Comparison of ENCODE assay signal across 8 cellular contexts in the genomic region with DNA sequence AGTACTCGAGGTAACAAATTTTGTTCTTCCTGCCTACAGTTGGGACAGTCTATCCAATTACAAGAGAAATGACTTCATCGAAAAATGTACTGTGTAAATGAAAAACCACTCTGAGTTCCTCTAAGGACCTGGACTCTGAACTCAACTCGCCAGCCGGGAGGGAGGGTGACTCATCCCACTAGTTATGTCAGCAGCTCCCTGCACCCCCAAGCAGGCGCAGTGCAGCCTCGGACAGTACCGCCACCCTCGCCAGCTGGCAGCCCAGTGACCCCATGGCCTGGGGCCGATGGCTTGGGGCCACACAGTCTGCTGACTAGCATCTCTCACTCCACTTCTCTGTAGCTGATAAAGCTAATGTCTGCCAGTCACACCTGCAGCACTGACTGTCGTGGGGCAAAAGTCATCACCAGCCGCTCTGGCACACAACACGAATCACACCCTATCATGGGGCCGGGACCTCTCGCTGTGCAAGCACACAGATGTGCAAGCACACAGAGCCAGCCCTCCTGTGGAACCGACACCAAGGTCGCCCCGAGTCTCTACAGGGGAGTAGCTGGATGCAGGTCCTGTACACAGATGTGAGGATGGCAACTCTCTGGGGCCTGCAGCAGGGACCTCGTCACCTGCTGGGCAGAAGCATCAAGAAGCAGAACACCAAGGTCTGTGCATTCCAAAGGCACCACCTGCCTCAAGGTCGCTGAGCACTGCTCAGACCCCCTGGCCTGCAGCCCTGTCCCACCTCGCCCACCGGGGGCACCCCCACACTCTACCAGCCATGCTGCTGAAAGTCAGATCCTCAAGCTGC. TPM values are rescaled to one million over a fixed set of nuclear protein-coding genes. Genes with fewer than 3 reads are reported as not detected.
A peak's percentile ranks its signal among the peaks of the same experiment; 100 is the strongest.
DNase-seq lines count a peak whose midpoint lies in the region; ATAC-seq and TF ChIP-seq lines count a peak whose summit lies in the region.

No MANE protein-coding gene starts in this region.

- intact Hi-C loops in aorta (cut with DNase I): no loop called here

- ATAC-seq in aorta (ENCODE audit: low FRiP score) (peak; percentile 95), HG02870 (IDR thresholded peaks at IDR 0.05; ENCODE audit: unreplicated experiment) (no peak), HG03108 (IDR thresholded peaks at IDR 0.05; ENCODE audit: unreplicated experiment) (no peak)

- H3K4me1 ChIP-seq in aorta (ENCODE audit: control insufficient read depth in 1 of 2, insufficient read depth in 2 of 2, low read length in 2 of 2): peaks cover 0 to 2% of the 10 kb centered on the region in 2 donors

- H3K27ac ChIP-seq in C4-2B (peak overlapping the region; percentile 45), aorta (ENCODE audit: low read depth in 1 of 2, low read length in 2 of 2) (peak overlapping the region; percentile 68 to 94)

- H3K4me1 Mint-ChIP-seq in activated naive CD4-positive, alpha-beta T cell treated with anti-CD3 and anti-CD28 coated beads, Interleukin-2, amount 10 ng/mL, durations not matched to agents 7 days and 5 days: peaks cover 60% of the 10 kb centered on the region

- 13 to 18% methylated on average over 21 of the region's 21 CpGs for WGBS in aorta, 2 donors

- H3K9me3 ChIP-seq in aorta (ENCODE audit: control insufficient read depth, low read length): no peaks in the 10 kb centered on the region

- DNase-seq in MV-4-11 (lab: John Stamatoyannopoulos, UW): peak; percentile 91
- DNase-seq in activated naive CD4-positive, alpha-beta T cell treated with anti-CD3 and anti-CD28 coated beads, Interleukin-2, amount 10 ng/mL, durations not matched to agents 7 days and 5 days: no peak
- peak; percentile 74 for DNase-seq in foreskin melanocyte
- peak; percentile 91 for DNase-seq in non-pigmented ciliary epithelial cell (ENCODE audit: low read depth)
- DNase-seq in aorta: peak; percentile 96

- peak overlapping the region; percentile 5 for H3K27ac Mint-ChIP-seq in activated naive CD4-positive, alpha-beta T cell treated with anti-CD3 and anti-CD28 coated beads, Interleukin-2, amount 10 ng/mL, durations not matched to agents 7 days and 5 days

- H3K36me3 ChIP-seq in aorta (ENCODE audit: control insufficient read depth in 1 of 2, insufficient read depth in 2 of 2, low read length in 1 of 2): peaks cover 0 to 4% of the 10 kb centered on the region in 2 donors

- CTCF ChIA-PET in activated naive CD4-positive, alpha-beta T cell treated with anti-CD3 and anti-CD28 coated beads, Interleukin-2, amount 10 ng/mL, durations not matched to agents 7 days and 5 days (lab: Charles Lee): interaction anchor here (0.6 kb wide), 1 partner anchor 90 kb away, joined by 3 read pairs; no protein-coding TSS in a partner anchor

- no peak overlapping the region for H3K4me3 Mint-ChIP-seq in activated naive CD4-positive, alpha-beta T cell treated with anti-CD3 and anti-CD28 coated beads, Interleukin-2, amount 10 ng/mL, durations not matched to agents 7 days and 5 days

- TF ChIP-seq CTCF in C4-2B (conservative IDR thresholded peaks at IDR 0.05): no peak

- no peak overlapping the region for H3K4me3 ChIP-seq in aorta (ENCODE audit: low read length in 2 of 2)

- no peaks in the 10 kb centered on the region for H3K27me3 Mint-ChIP-seq in activated naive CD4-positive, alpha-beta T cell treated with anti-CD3 and anti-CD28 coated beads, Interleukin-2, amount 10 ng/mL, durations not matched to agents 7 days and 5 days

- H3K9me3 Mint-ChIP-seq in activated naive CD4-positive, alpha-beta T cell treated with anti-CD3 and anti-CD28 coated beads, Interleukin-2, amount 10 ng/mL, durations not matched to agents 7 days and 5 days: no peaks in the 10 kb centered on the region

- H3K36me3 Mint-ChIP-seq in activated naive CD4-positive, alpha-beta T cell treated with anti-CD3 and anti-CD28 coated beads, Interleukin-2, amount 10 ng/mL, durations not matched to agents 7 days and 5 days: peaks cover 66% of the 10 kb centered on the region

- no peaks in the 10 kb centered on the region for H3K27me3 ChIP-seq in aorta (ENCODE audit: control insufficient read depth in 1 of 2, insufficient read depth in 2 of 2, low read length in 1 of 2)

RNA-seq across cellular contexts. Expression of gene CSNK1D, which starts 5.7 kb away (rescaled TPM):
- 100 to 1,000 TPM; 130 to 153 TPM for total RNA-seq in aorta
- 10 to 100 TPM; 39.9 to 73.4 TPM for polyA plus RNA-seq in aorta

RNA-seq across cellular contexts. Expression of gene SLC16A3, which starts 38.9 kb away (rescaled TPM):
- 10 to 100 TPM; 55.6 to 96.9 TPM for total RNA-seq in aorta
- 10 to 100 TPM in 1 of 2 donors, 1 to 10 TPM in 1; 7.6 to 20.3 TPM for polyA plus RNA-seq in aorta

RNA-seq across cellular contexts. Expression of gene CD7, which starts 49.6 kb away (rescaled TPM):
- 1 to 10 TPM; 2.6 to 3.4 TPM for total RNA-seq in aorta
- under 1 TPM; 0.33 to 0.75 TPM for polyA plus RNA-seq in aorta

RNA-seq across cellular contexts. Expression of gene CCDC57, which starts 55.1 kb away (rescaled TPM):
- 10 to 100 TPM; 31.2 to 53.4 TPM for total RNA-seq in aorta
- polyA plus RNA-seq in aorta: 100 to 1,000 TPM in 1 of 2 donors, 10 to 100 TPM in 1; 17.8 to 145 TPM
